In genomic region chr5:57175586-57175985, GRCh38 we compare ENCODE assay signal across 9 cellular contexts. TPM values are rescaled to one million over a fixed set of nuclear protein-coding genes. Genes with fewer than 3 reads are reported as not detected.
A peak's percentile ranks its signal among the peaks of the same experiment; 100 is the strongest.
DNase-seq lines count a peak whose midpoint lies in the region; ATAC-seq, FAIRE-seq and TF ChIP-seq lines count a peak whose summit lies in the region.
"Had no signal": no experiment of that assay in that cellular context is flagged by ENCODE, and none has a peak within 500 bp of the region (broad histone marks: within the 10 kb centered on the region; RNA-seq: fewer than 3 reads in every experiment).

No MANE protein-coding gene starts in this region.

- WGBS in stomach, 5 donors, result 0 to 1% (median 0%) methylated on average over 5 of the region's 5 CpGs

- CTCF ChIA-PET in OCI-LY7 (lab: Charles Lee; ENCODE audit: unreplicated experiment), result no interaction called here

- H3K27ac ChIP-seq in OCI-LY7 (ENCODE audit: low read depth, low read length, poor library complexity, severe bottlenecking) (peak overlapping the region; percentile 93), breast epithelium (peak overlapping the region; percentile 98 to 100), stomach (peak overlapping the region in 4 of 5 donors; percentile 99 to 100 (median 100))

- no peak overlapping the region for H2AFZ ChIP-seq in OCI-LY7 (ENCODE audit: low read length)

- H4K20me1 ChIP-seq in OCI-LY7 (ENCODE audit: insufficient read depth, low read length), result peaks cover 53% of the 10 kb centered on the region

- FAIRE-seq in D721Med (lab: Jason Lieb, UNC), result no peak
- FAIRE-seq: TTC549 had no signal

- peak overlapping the region; percentile 75 for H3K4me2 ChIP-seq in OCI-LY7 (ENCODE audit: low read length)

- H3K4me1 ChIP-seq in OCI-LY7 (ENCODE audit: insufficient read depth, low read length, poor library complexity, severe bottlenecking), result peaks cover 26% of the 10 kb centered on the region
- no peaks in the 10 kb centered on the region for H3K4me1 ChIP-seq in breast epithelium
- H3K4me1 ChIP-seq in stomach, result peaks cover 28 to 69% (median 52%) of the 10 kb centered on the region in 4 donors

- no peak for TF ChIP-seq CTCF in OCI-LY7 (conservative IDR thresholded peaks at IDR 0.05; ENCODE audit: low read length)
- TF ChIP-seq CTCF in breast epithelium (IDR thresholded peaks at IDR 0.05), result no peak
- no peak for TF ChIP-seq CTCF in stomach (IDR thresholded peaks at IDR 0.05)
- TF ChIP-seq CTCF in D721Med (IDR thresholded peaks at IDR 0.05; ENCODE audit: insufficient read depth, missing control alignments), result no peak

- peaks cover 81% of the 10 kb centered on the region for H3K79me2 ChIP-seq in OCI-LY7 (ENCODE audit: insufficient read depth, low read depth, low read length)

- H3K4me3 ChIP-seq in OCI-LY7 (ENCODE audit: low read depth, low read length, poor library complexity, severe bottlenecking) (peak overlapping the region; percentile 93), breast epithelium (peak overlapping the region; percentile 83 to 95 (median 92)), stomach (peak overlapping the region; percentile 80 to 96 (median 89))

- no peak for TF ChIP-seq POLR2A in breast epithelium (IDR thresholded peaks at IDR 0.05)
- TF ChIP-seq POLR2A in stomach (IDR thresholded peaks at IDR 0.05), result no peak
- no peak for TF ChIP-seq POLR2A in GM18505 (IDR thresholded peaks at IDR 0.05; ENCODE audit: borderline replicate concordance, extremely low read depth, insufficient read depth, insufficient read length)

- intact Hi-C loops in OCI-LY7 (cut with micrococcal nuclease; ENCODE audit: unreplicated experiment), result loop anchor here (10.0 kb wide), 1 partner anchor 491 kb away; no protein-coding TSS in a partner anchor
- intact Hi-C loops in breast epithelium (cut with DNase I; ENCODE audit: low total_unique reads), result no loop called here
- intact Hi-C loops in stomach (cut with DNase I; ENCODE audit: low total_unique reads), result no loop called here

- peak; percentile 17 for ATAC-seq in GM19043 (IDR thresholded peaks at IDR 0.05; ENCODE audit: low read depth, unreplicated experiment)
- ATAC-seq in GM18505 (IDR thresholded peaks at IDR 0.05; ENCODE audit: unreplicated experiment), result no peak

- H3K9me3 ChIP-seq in OCI-LY7 (ENCODE audit: low read length), result no peaks in the 10 kb centered on the region
- H3K9me3 ChIP-seq in breast epithelium, result no peaks in the 10 kb centered on the region
- no peaks in the 10 kb centered on the region for H3K9me3 ChIP-seq in stomach

- POLR2A ChIA-PET in OCI-LY7 (lab: Charles Lee), result interaction anchor here (0.6 to 3.1 kb wide), 6 partner anchors 15 to 1239 kb away, joined by 3 to 30 read pairs (median 4); partner anchors contain the start of gene SETD9

- H3K36me3 ChIP-seq in OCI-LY7 (ENCODE audit: insufficient read depth, low read length) (peaks cover 53% of the 10 kb centered on the region), breast epithelium (no peaks in the 10 kb centered on the region), stomach (no peaks in the 10 kb centered on the region)

- TF ChIP-seq EP300 in stomach (IDR thresholded peaks at IDR 0.05), result no peak

- BruUV-seq in OCI-LY7 (replicated peaks; lab: Mats Ljungman, UMichigan), result TSS peak; percentile 56

- H3K9me2 ChIP-seq in OCI-LY7 (ENCODE audit: insufficient read depth, low read length), result no peaks in the 10 kb centered on the region

- H3K27me3 ChIP-seq in breast epithelium, result no peaks in the 10 kb centered on the region
- H3K27me3 ChIP-seq in stomach, result no peaks in the 10 kb centered on the region

- peak; percentile 51 for DNase-seq in OCI-LY7 (ENCODE audit: low spot score)
- DNase-seq in breast epithelium (ENCODE audit: low spot score in 2 of 2), result no peak
- peak; percentile 73 for DNase-seq in medulla oblongata (ENCODE audit: extremely low spot score)
- DNase-seq in stomach, result no peak
- DNase-seq in D721Med (ENCODE audit: insufficient read length, low spot score), result no peak
- DNase-seq in SW 1271 (lab: John Stamatoyannopoulos, UW), result no peak

RNA-seq across cellular contexts. Expression of gene GPBP1, which starts 1.7 kb away (rescaled TPM):
- total RNA-seq in OCI-LY7 (2014; rRNA removed; shearing (Covaris generic)), result 77.0 and 96.6 TPM in 2 replicates
- total RNA-seq in OCI-LY7 (2022) (99.2 and 109 TPM in 2 replicates), breast epithelium (100 to 1,000 TPM in 1 of 3 donors, 10 to 100 TPM in 2; 61.1 to 141 (median 93.1) TPM), stomach (100 to 1,000 TPM in 1 of 5 donors, 10 to 100 TPM in 4; 35.0 to 155 (median 75.4) TPM)
- polyA plus RNA-seq in stomach, result 10 to 100 TPM; 29.8 to 48.9 (median 44.0) TPM

Comparison
In these comparisons a context has a peak if more than half of its experiments do, and no peak if none do; other contexts are left out.
1. DNase-seq: peak in OCI-LY7 (single experiment) and medulla oblongata (single experiment); none in breast epithelium (0 of 2), stomach (single experiment), D721Med (single experiment) and SW 1271 (0 of 2).
2. Peak in every context shown above with its lines, with median percentiles within 50 percentile points of each other: H3K27ac ChIP-seq and H3K4me3 ChIP-seq.